ENCODE assay signal across 13 cellular contexts in genomic region chr18:63249781-63250180, GRCh38.
DNase-seq lines count a peak whose midpoint lies in the region; TF ChIP-seq lines count a peak whose summit lies in the region.
"Had no signal": no experiment of that assay in that cellular context is flagged by ENCODE, and none has a peak within 500 bp of the region (broad histone marks: within the 10 kb centered on the region; RNA-seq: fewer than 3 reads in every experiment).

No MANE protein-coding gene starts in this region.

- TF ChIP-seq CTCF in nephron (IDR thresholded peaks at IDR 0.05; ENCODE audit: unreplicated experiment in 3 of 3), result no peak

- H3K4me3 ChIP-seq in CD8-positive, alpha-beta memory T cell (ENCODE audit: low read length), result no peak overlapping the region
- H3K4me3 ChIP-seq: ascending aorta, skin epidermis had no signal

- CTCF ChIA-PET in CD8-positive, alpha-beta memory T cell (lab: Charles Lee), result interaction anchor here (1.8 kb wide), 1 partner anchor 68 kb away, joined by 5 read pairs; no protein-coding TSS in a partner anchor

- no peaks in the 10 kb centered on the region for H3K27me3 ChIP-seq in CD8-positive, alpha-beta memory T cell (ENCODE audit: insufficient read depth, low read length, poor library complexity, severe bottlenecking)
- H3K27me3 ChIP-seq: ascending aorta had no signal

- no peaks in the 10 kb centered on the region for H3K36me3 ChIP-seq in CD8-positive, alpha-beta memory T cell (ENCODE audit: insufficient read depth, low read length)
- H3K36me3 ChIP-seq: ascending aorta had no signal

- H3K4me1 Mint-ChIP-seq in CD8-positive, alpha-beta memory T cell, result peaks cover 37 to 69% (median 68%) of the 10 kb centered on the region in 3 donors
- H3K4me1 Mint-ChIP-seq in nephron, result peaks cover 52% of the 10 kb centered on the region

- POLR2A ChIA-PET in CD8-positive, alpha-beta memory T cell (lab: Charles Lee), result no interaction called here

- peaks cover 23% of the 10 kb centered on the region for H3K4me1 ChIP-seq in CD8-positive, alpha-beta memory T cell (ENCODE audit: insufficient read depth, low read length)
- H3K4me1 ChIP-seq: Caco-2 had no signal

- no peaks in the 10 kb centered on the region for H3K9me3 Mint-ChIP-seq in CD8-positive, alpha-beta memory T cell
- peaks cover 5% of the 10 kb centered on the region for H3K9me3 Mint-ChIP-seq in nephron

- peak overlapping the region; percentile 2 to 90 (median 48) for H3K27ac Mint-ChIP-seq in CD8-positive, alpha-beta memory T cell
- H3K27ac Mint-ChIP-seq in nephron, result peak overlapping the region in 2 of 3 experiments; percentile 38 to 78

- no peaks in the 10 kb centered on the region for H3K27me3 Mint-ChIP-seq in CD8-positive, alpha-beta memory T cell
- no peaks in the 10 kb centered on the region for H3K27me3 Mint-ChIP-seq in nephron (ENCODE audit: low read depth)

- H3K36me3 Mint-ChIP-seq in CD8-positive, alpha-beta memory T cell, result peaks cover 11 to 24% (median 17%) of the 10 kb centered on the region in 3 donors
- peaks cover 9% of the 10 kb centered on the region for H3K36me3 Mint-ChIP-seq in nephron (ENCODE audit: low read depth)

- no peak overlapping the region for H3K27ac ChIP-seq in CD8-positive, alpha-beta memory T cell (ENCODE audit: low read depth, low read length)
- H3K27ac ChIP-seq: ascending aorta, skin epidermis had no signal

- H3K9me3 ChIP-seq in CD8-positive, alpha-beta memory T cell (ENCODE audit: low read length), result no peaks in the 10 kb centered on the region
- H3K9me3 ChIP-seq: ascending aorta, Caco-2 had no signal

- peak in 1 of 5 donors; percentile 41 for DNase-seq in CD8-positive, alpha-beta memory T cell
- DNase-seq in NCI-H345 (lab: John Stamatoyannopoulos, UW), result peak; percentile 75
- DNase-seq in central memory CD4-positive, alpha-beta T cell, result peak; percentile 10
- no peak for DNase-seq in activated effector memory CD4-positive, alpha-beta T cell treated with Interleukin-2 at 50 U/mL for 16 hours
- DNase-seq in SW 1271 (lab: John Stamatoyannopoulos, UW), result no peak
- DNase-seq in nucleus accumbens (lab: John Stamatoyannopoulos, UW), result no peak
- DNase-seq in NCI-H524 (lab: John Stamatoyannopoulos, UW), result no peak
- DNase-seq: activated CD4-positive, alpha-beta T cell treated with anti-CD3 and anti-CD28 coated beads for 4 hours; Caco-2; NCI-H2171 treated with DMSO at 0.1 percent for 48 hours had no signal

- H3K4me3 Mint-ChIP-seq in CD8-positive, alpha-beta memory T cell, result peak overlapping the region in 5 of 7 donors; percentile 23 to 61 (median 40)
- H3K4me3 Mint-ChIP-seq in nephron, result no peak overlapping the region

Comparison
In these comparisons a context has a peak if more than half of its experiments do, and no peak if none do; other contexts are left out.
1. DNase-seq: peak in NCI-H345 (single experiment) and central memory CD4-positive, alpha-beta T cell (single experiment); none in activated effector memory CD4-positive, alpha-beta T cell treated with Interleukin-2 at 50 U/mL for 16 hours (single experiment), SW 1271 (0 of 2), nucleus accumbens (0 of 56) and NCI-H524 (0 of 2).
2. H3K4me3 Mint-ChIP-seq: peak in CD8-positive, alpha-beta memory T cell (5 of 7); none in nephron (0 of 3).